In genomic region chr9:129387822-129388221, GRCh38 we compare ENCODE assay signal across 28 cellular contexts.
"Had no signal": no experiment of that assay in that cellular context is flagged by ENCODE, and none has a peak within 500 bp of the region (broad histone marks: within the 10 kb centered on the region; RNA-seq: fewer than 3 reads in every experiment).

No MANE protein-coding gene starts in this region.

- H3K4me3 ChIP-seq: ascending aorta, body of pancreas, MG63, Peyer's patch, SJSA1 had no signal

- DNase-seq: activated CD4-positive, alpha-beta T cell treated with anti-CD3 and anti-CD28 coated beads for 48 hours; activated CD4-positive, alpha-beta T cell treated with anti-CD3 and anti-CD28 coated beads, Interleukin-2, amount 50 U/mL, for 4 hours; activated CD4-positive, CD25-positive, alpha-beta regulatory T cell treated with anti-CD3 and anti-CD28 coated beads, Interleukin-2, amount 50 U/mL, for 72 hours; activated CD8-positive, alpha-beta memory T cell treated with anti-CD3 and anti-CD28 coated beads, Interleukin-2, amount 50 U/mL, for 48 hours; activated CD8-positive, alpha-beta T cell treated with anti-CD3 and anti-CD28 coated beads, Interleukin-2, amount 10 ng/mL, durations not matched to agents 7 days and 5 days; activated naive CD4-positive, alpha-beta T cell treated with anti-CD3 and anti-CD28 coated beads, Interleukin-2, amount 50 U/mL, for 16 hours; activated T-cell treated with anti-CD3 and anti-CD28 coated beads, Interleukin-2, amount 50 U/mL, for 1 hour; amniotic stem cell; body of pancreas; central memory CD4-positive, alpha-beta T cell; MG63; MV-4-11; NCI-H1105; NCI-H1436; NCI-H1694 treated with DMSO at 0.1 percent for 48 hours; NCI-H2029 treated with DMSO at 0.1 percent for 48 hours; NCI-H345; NCI-H510A; NCI-H69; Peyer's patch; Right ventricle myocardium superior; SW 1271 had no signal

- H3K36me3 Mint-ChIP-seq: WTC11 had no signal

- H3K36me3 ChIP-seq: ascending aorta, MG63, Peyer's patch, SJSA1 had no signal

- ATAC-seq: activated CD8-positive, alpha-beta T cell treated with anti-CD3 and anti-CD28 coated beads, Interleukin-2, amount 10 ng/mL, durations not matched to agents 7 days and 5 days; body of pancreas; SK-N-SH treated with all-trans-retinoic acid at 6 μM for 48 hours; WTC11 had no signal

- H3K9me3 Mint-ChIP-seq: T-helper 1 cell treated with Interleukin-12 subunit alpha and Interleukin-12 subunit beta and Interleukin-4 antibody, amounts not matched to agents 30 μg/mL and 1 μg/mL, for 36 hours; WTC11 had no signal

- H3K4me3 Mint-ChIP-seq: activated CD8-positive, alpha-beta T cell treated with anti-CD3 and anti-CD28 coated beads, Interleukin-2, amount 10 ng/mL, durations not matched to agents 7 days and 5 days; T-helper 1 cell treated with Interleukin-12 subunit alpha and Interleukin-12 subunit beta and Interleukin-4 antibody, amounts not matched to agents 30 μg/mL and 1 μg/mL, for 36 hours; WTC11 had no signal

- H3K27me3 ChIP-seq: ascending aorta, body of pancreas, MG63, Peyer's patch, SJSA1 had no signal

- H3K27ac ChIP-seq: ascending aorta, body of pancreas, Peyer's patch, RWPE1, SJSA1 had no signal

- H3K27ac Mint-ChIP-seq: activated CD8-positive, alpha-beta T cell treated with anti-CD3 and anti-CD28 coated beads, Interleukin-2, amount 10 ng/mL, durations not matched to agents 7 days and 5 days; T-helper 1 cell treated with Interleukin-12 subunit alpha and Interleukin-12 subunit beta and Interleukin-4 antibody, amounts not matched to agents 30 μg/mL and 1 μg/mL, for 36 hours; WTC11 had no signal

- H3K9me3 ChIP-seq: ascending aorta, body of pancreas, MG63, Peyer's patch, SJSA1 had no signal
